In the genomic region with DNA sequence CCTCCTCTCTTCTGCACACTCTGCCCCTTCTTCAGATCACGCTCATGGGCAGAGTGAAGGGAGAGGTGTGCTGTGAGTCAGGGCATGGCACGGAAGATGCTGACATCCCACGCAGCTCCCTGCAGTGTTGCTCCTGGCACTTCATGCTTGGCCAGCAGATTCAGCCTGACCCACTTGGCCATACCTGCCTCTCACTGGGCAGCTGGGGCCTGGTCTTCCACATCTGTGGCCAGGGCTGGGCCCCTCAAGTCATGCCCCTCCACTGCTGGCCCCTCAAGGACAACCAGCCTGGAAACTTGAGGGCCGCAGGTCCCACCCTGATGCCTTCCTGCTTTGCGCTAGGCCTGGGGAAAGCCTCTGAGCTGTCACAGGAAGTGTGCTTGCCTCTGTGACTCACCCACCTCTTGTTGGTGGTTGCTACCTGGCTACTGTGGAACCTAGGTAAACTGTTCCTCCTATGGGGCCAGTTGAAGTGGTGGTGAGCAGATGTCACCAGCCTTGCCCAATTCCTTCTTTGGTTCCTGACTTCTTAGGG, we compare ENCODE assay signal across 11 cellular contexts. TPM values are rescaled to one million over a fixed set of nuclear protein-coding genes. Genes with fewer than 3 reads are reported as not detected.
DNase-seq lines count a peak whose midpoint lies in the region; ATAC-seq and TF ChIP-seq lines count a peak whose summit lies in the region.
"Had no signal": no experiment of that assay in that cellular context is flagged by ENCODE, and none has a peak within 500 bp of the region (broad histone marks: within the 10 kb centered on the region; RNA-seq: fewer than 3 reads in every experiment).

No MANE protein-coding gene starts in this region.

- no peak overlapping the region for H2AFZ ChIP-seq in smooth muscle cell (ENCODE audit: low read depth)
- H2AFZ ChIP-seq: GM23338 had no signal

- TF ChIP-seq CTCF in GM12865 (IDR thresholded peaks at IDR 0.05; ENCODE audit: insufficient read depth, low read depth, low read length, missing control alignments) (no peak), smooth muscle cell (IDR thresholded peaks at IDR 0.05; ENCODE audit: borderline replicate concordance, insufficient read depth, poor library complexity, severe bottlenecking) (no peak)

- H3K9me3 ChIP-seq in smooth muscle cell (replicated peaks; ENCODE audit: low read depth): no peaks in the 10 kb centered on the region

- no peaks in the 10 kb centered on the region for H3K27me3 ChIP-seq in smooth muscle cell (ENCODE audit: low read depth)

- no peak overlapping the region for H3K4me2 ChIP-seq in smooth muscle cell
- H3K4me2 ChIP-seq: GM23338 had no signal

- no peak overlapping the region for H3K27ac ChIP-seq in smooth muscle cell (ENCODE audit: low read depth)

- POLR2A ChIA-PET in activated CD4-positive, alpha-beta memory T cell treated with anti-CD3 and anti-CD28 coated beads for 36 hours (lab: Charles Lee): no interaction called here

- CTCF ChIA-PET in activated CD4-positive, alpha-beta memory T cell treated with anti-CD3 and anti-CD28 coated beads for 36 hours (lab: Charles Lee): interaction anchor here (1.3 to 1.5 kb wide), 2 partner anchors 63 to 236 kb away, joined by 3 to 11 read pairs; no protein-coding TSS in a partner anchor

- intact Hi-C loops in activated CD4-positive, alpha-beta memory T cell treated with anti-CD3 and anti-CD28 coated beads for 36 hours (cut with micrococcal nuclease): no loop called here

- H3K36me3 Mint-ChIP-seq in activated CD4-positive, alpha-beta memory T cell treated with anti-CD3 and anti-CD28 coated beads for 36 hours: no peaks in the 10 kb centered on the region

- no peaks in the 10 kb centered on the region for H3K79me2 ChIP-seq in smooth muscle cell (ENCODE audit: low read depth)

- peaks cover 20% of the 10 kb centered on the region for H3K4me1 Mint-ChIP-seq in activated CD4-positive, alpha-beta memory T cell treated with anti-CD3 and anti-CD28 coated beads for 36 hours (ENCODE audit: low read depth)

- H3K9me3 Mint-ChIP-seq in activated CD4-positive, alpha-beta memory T cell treated with anti-CD3 and anti-CD28 coated beads for 36 hours: no peaks in the 10 kb centered on the region
- H3K9me3 Mint-ChIP-seq: GM23338 had no signal

- no peak overlapping the region for H3K4me3 Mint-ChIP-seq in activated CD4-positive, alpha-beta memory T cell treated with anti-CD3 and anti-CD28 coated beads for 36 hours
- H3K4me3 Mint-ChIP-seq: GM23338 had no signal

- ATAC-seq in GM21619 (IDR thresholded peaks at IDR 0.05; ENCODE audit: unreplicated experiment): no peak
- ATAC-seq: GM23338 had no signal

- no peak overlapping the region for H3K9ac ChIP-seq in smooth muscle cell (ENCODE audit: low read depth)

- H4K20me1 ChIP-seq in smooth muscle cell (ENCODE audit: low read depth): no peaks in the 10 kb centered on the region

- H3K4me3 ChIP-seq in GM12865 (ENCODE audit: low read depth, low read length): no peak overlapping the region
- no peak overlapping the region for H3K4me3 ChIP-seq in smooth muscle cell
- H3K4me3 ChIP-seq: GM23338 had no signal

- H3K27ac Mint-ChIP-seq in activated CD4-positive, alpha-beta memory T cell treated with anti-CD3 and anti-CD28 coated beads for 36 hours: peak overlapping the region; percentile 66
- H3K27ac Mint-ChIP-seq: GM23338 had no signal

- H3F3A ChIP-seq in smooth muscle cell (ENCODE audit: low read depth): no peaks in the 10 kb centered on the region

- no peaks in the 10 kb centered on the region for H3K4me1 ChIP-seq in smooth muscle cell (ENCODE audit: low read depth)

- WGBS in smooth muscle cell (ENCODE audit: low lambda C conversion rate): 91% methylated on average over 5 of the region's 5 CpGs

- H3K27me3 Mint-ChIP-seq in activated CD4-positive, alpha-beta memory T cell treated with anti-CD3 and anti-CD28 coated beads for 36 hours: no peaks in the 10 kb centered on the region

- H3K36me3 ChIP-seq in smooth muscle cell (ENCODE audit: low read depth): no peaks in the 10 kb centered on the region

- DNase-seq in GM12865 (ENCODE audit: low read depth) (peak; percentile 12), dermis blood vessel endothelial cell (peak; percentile 22), GM03348 (ENCODE audit: low spot score) (no peak), NCI-H187 treated with DMSO at 0.1 percent for 48 hours (lab: John Stamatoyannopoulos, UW) (no peak), smooth muscle cell (lab: John Stamatoyannopoulos, UW; ENCODE audit: unreplicated experiment) (no peak)
- DNase-seq in activated CD4-positive, alpha-beta memory T cell treated with anti-CD3 and anti-CD28 coated beads for 36 hours: peak; percentile 78
- peak; percentile 58 for DNase-seq in stimulated activated CD4-positive, alpha-beta T cell treated with anti-CD3 and anti-CD28 coated beads, Interleukin-4, amount 100 ng/mL, for 24 hours
- DNase-seq: amygdala, NCI-H1436 treated with DMSO at 0.1 percent for 48 hours had no signal

RNA-seq across cellular contexts. Expression of a gene that starts 48.7 kb away (rescaled TPM):
- under 1 TPM; 0.05 to 0.07 TPM for total RNA-seq in activated CD4-positive, alpha-beta memory T cell treated with anti-CD3 and anti-CD28 coated beads for 36 hours
- total RNA-seq in dermis blood vessel endothelial cell: under 0.01 and 0.05 TPM in 2 replicates
- total RNA-seq in smooth muscle cell: under 0.01 and 0.22 TPM in 2 replicates
- polyA plus RNA-seq in smooth muscle cell: 0.07 and 0.50 TPM in 2 replicates

Comparison
In these comparisons a context has a peak if more than half of its experiments do, and no peak if none do; other contexts are left out.
1. DNase-seq: peak in GM12865 (single experiment), activated CD4-positive, alpha-beta memory T cell treated with anti-CD3 and anti-CD28 coated beads for 36 hours (single experiment), dermis blood vessel endothelial cell (single experiment) and stimulated activated CD4-positive, alpha-beta T cell treated with anti-CD3 and anti-CD28 coated beads, Interleukin-4, amount 100 ng/mL, for 24 hours (single experiment); none in GM03348 (single experiment), NCI-H187 treated with DMSO at 0.1 percent for 48 hours (single experiment) and smooth muscle cell (single experiment).